Comparison of ENCODE assay signal across 12 cellular contexts in the genomic region with DNA sequence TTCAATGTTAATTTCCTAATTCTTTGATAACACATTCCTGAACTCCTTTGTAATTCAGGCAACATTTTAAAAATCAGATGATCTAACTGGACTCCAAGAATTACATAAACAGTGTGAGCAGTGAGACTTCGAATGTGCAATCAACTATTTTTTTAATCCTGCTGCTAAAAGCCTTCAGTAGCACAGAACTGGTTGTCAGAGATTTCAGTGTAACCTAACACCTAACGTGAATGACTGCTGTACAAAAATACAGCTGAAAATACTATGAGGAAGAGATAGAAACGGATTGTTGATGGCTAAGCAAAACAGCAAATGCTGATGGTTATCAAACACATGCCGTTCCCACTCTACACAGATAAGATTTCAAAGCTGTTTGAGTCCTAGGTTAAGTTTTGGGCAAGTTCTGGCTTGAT. TPM values are rescaled to one million over a fixed set of nuclear protein-coding genes. Genes with fewer than 3 reads are reported as not detected.
DNase-seq lines count a peak whose midpoint lies in the region; ATAC-seq and TF ChIP-seq lines count a peak whose summit lies in the region.
"Had no signal": no experiment of that assay in that cellular context is flagged by ENCODE, and none has a peak within 500 bp of the region (broad histone marks: within the 10 kb centered on the region; RNA-seq: fewer than 3 reads in every experiment).

No MANE protein-coding gene starts in this region.

- H3K9me3 ChIP-seq in lower lobe of right lung (no peaks in the 10 kb centered on the region), Karpas-422 (ENCODE audit: low read length) (no peaks in the 10 kb centered on the region)
- H3K9me3 ChIP-seq in effector memory CD4-positive, alpha-beta T cell (ENCODE audit: control insufficient read depth, low read length), result no peaks in the 10 kb centered on the region
- H3K9me3 ChIP-seq: A549 had no signal

- H3K27me3 ChIP-seq in lower lobe of right lung (ENCODE audit: low read depth) (no peaks in the 10 kb centered on the region), Karpas-422 (ENCODE audit: low read length) (no peaks in the 10 kb centered on the region)
- H3K27me3 ChIP-seq in effector memory CD4-positive, alpha-beta T cell (replicated peaks; ENCODE audit: control insufficient read depth, insufficient read depth, low read length, poor library complexity, severe bottlenecking), result no peaks in the 10 kb centered on the region

- peaks cover 41% of the 10 kb centered on the region for H3K4me1 ChIP-seq in lower lobe of right lung
- H3K4me1 ChIP-seq in effector memory CD4-positive, alpha-beta T cell (ENCODE audit: control insufficient read depth, insufficient read depth, low read length, poor library complexity, severe bottlenecking), result no peaks in the 10 kb centered on the region
- H3K4me1 ChIP-seq in Karpas-422 (ENCODE audit: low read length), result no peaks in the 10 kb centered on the region

- no peak overlapping the region for H3K4me2 ChIP-seq in Karpas-422 (ENCODE audit: low read depth, low read length, poor library complexity, severe bottlenecking)
- H3K4me2 ChIP-seq: A549 had no signal

- no peaks in the 10 kb centered on the region for H3K27me3 Mint-ChIP-seq in type B pancreatic cell
- H3K27me3 Mint-ChIP-seq: activated naive CD8-positive, alpha-beta T cell treated with anti-CD3 and anti-CD28 coated beads, Interleukin-2, amount 10 ng/mL, durations not matched to agents 7 days and 5 days had no signal

- H3K27ac Mint-ChIP-seq in type B pancreatic cell, result peak overlapping the region; percentile 78
- H3K27ac Mint-ChIP-seq: activated naive CD8-positive, alpha-beta T cell treated with anti-CD3 and anti-CD28 coated beads, Interleukin-2, amount 10 ng/mL, durations not matched to agents 7 days and 5 days had no signal

- H4K20me1 ChIP-seq in Karpas-422 (ENCODE audit: insufficient read depth, low read depth, low read length), result no peaks in the 10 kb centered on the region

- H3K9me2 ChIP-seq in Karpas-422 (replicated peaks; ENCODE audit: insufficient read depth, low read length), result no peaks in the 10 kb centered on the region

- H3K4me3 ChIP-seq in lower lobe of right lung (no peak overlapping the region), Karpas-422 (ENCODE audit: low read length) (no peak overlapping the region)
- no peak overlapping the region for H3K4me3 ChIP-seq in effector memory CD4-positive, alpha-beta T cell (ENCODE audit: insufficient read depth, low read depth, low read length, poor library complexity, severe bottlenecking)
- H3K4me3 ChIP-seq: A549 had no signal

- H3K4me1 Mint-ChIP-seq in type B pancreatic cell (ENCODE audit: unreplicated experiment), result peaks cover 54% of the 10 kb centered on the region

- no peaks in the 10 kb centered on the region for H3K9me3 Mint-ChIP-seq in type B pancreatic cell
- H3K9me3 Mint-ChIP-seq: activated naive CD8-positive, alpha-beta T cell treated with anti-CD3 and anti-CD28 coated beads, Interleukin-2, amount 10 ng/mL, durations not matched to agents 7 days and 5 days had no signal

- intact Hi-C loops in lower lobe of right lung (cut with DNase I), result no loop called here

- H3K27ac ChIP-seq in lower lobe of right lung (peak overlapping the region; percentile 54), Karpas-422 (ENCODE audit: low read length) (no peak overlapping the region)
- H3K27ac ChIP-seq in effector memory CD4-positive, alpha-beta T cell (ENCODE audit: insufficient read depth, low read length, poor library complexity, severe bottlenecking), result no peak overlapping the region
- H3K27ac ChIP-seq: A549 had no signal

- DNase-seq in NCI-H2196 (lab: John Stamatoyannopoulos, UW; ENCODE audit: unreplicated experiment) (peak; percentile 14), NCI-H2196 treated with DMSO at 0.1 percent for 48 hours (lab: John Stamatoyannopoulos, UW; ENCODE audit: unreplicated experiment) (no peak), dermis blood vessel endothelial cell (peak; percentile 47), lower lobe of right lung (no peak), type B pancreatic cell (ENCODE audit: extremely low spot score, unreplicated experiment) (no peak), islet precursor cell (no peak), Karpas-422 (no peak)
- no peak for DNase-seq in effector memory CD4-positive, alpha-beta T cell
- DNase-seq: activated naive CD8-positive, alpha-beta T cell treated with anti-CD3 and anti-CD28 coated beads, Interleukin-2, amount 10 ng/mL, durations not matched to agents 7 days and 5 days; NCI-H1048; T1000 had no signal

- H3K4me3 Mint-ChIP-seq in type B pancreatic cell, result peak overlapping the region; percentile 73
- H3K4me3 Mint-ChIP-seq: activated naive CD8-positive, alpha-beta T cell treated with anti-CD3 and anti-CD28 coated beads, Interleukin-2, amount 10 ng/mL, durations not matched to agents 7 days and 5 days had no signal

- no peaks in the 10 kb centered on the region for H3K79me2 ChIP-seq in Karpas-422 (ENCODE audit: low read length)

- no peak overlapping the region for H3K9ac ChIP-seq in Karpas-422 (ENCODE audit: low read length)

- H3K36me3 ChIP-seq in lower lobe of right lung (no peaks in the 10 kb centered on the region), Karpas-422 (ENCODE audit: insufficient read depth, low read length) (no peaks in the 10 kb centered on the region)
- no peaks in the 10 kb centered on the region for H3K36me3 ChIP-seq in effector memory CD4-positive, alpha-beta T cell (ENCODE audit: control insufficient read depth, insufficient read depth, low read length)

- peak in 1 of 2 donors; percentile 63 for ATAC-seq in lower lobe of right lung
- ATAC-seq: A549 had no signal

- no peak for TF ChIP-seq CTCF in lower lobe of right lung (IDR thresholded peaks at IDR 0.05)
- TF ChIP-seq CTCF in type B pancreatic cell (conservative IDR thresholded peaks at IDR 0.05), result no peak

- H3K36me3 Mint-ChIP-seq in type B pancreatic cell, result peaks cover 19% of the 10 kb centered on the region

- H2AFZ ChIP-seq in Karpas-422 (ENCODE audit: low read length), result no peak overlapping the region

RNA-seq across cellular contexts. Expression of gene APP, which starts 46.1 kb away (rescaled TPM):
- total RNA-seq in dermis blood vessel endothelial cell (1,370 and 1,419 TPM in 2 replicates), lower lobe of right lung (358 TPM), type B pancreatic cell (ENCODE audit: low replicate concordance) (329 and 415 TPM in 2 replicates)
- not detected in 2 replicates for total RNA-seq in Karpas-422 (2014; rRNA removed; shearing (Covaris generic); ENCODE audit: low replicate concordance)

Comparison
In these comparisons a context has a peak if more than half of its experiments do, and no peak if none do; other contexts are left out.
1. DNase-seq: peak in NCI-H2196 (single experiment) and dermis blood vessel endothelial cell (single experiment); none in NCI-H2196 treated with DMSO at 0.1 percent for 48 hours (single experiment), lower lobe of right lung (single experiment), type B pancreatic cell (single experiment), effector memory CD4-positive, alpha-beta T cell (0 of 3), islet precursor cell (single experiment) and Karpas-422 (single experiment).
2. RNA of gene APP, which starts 46.1 kb away (total RNA-seq): 1,370 to 1,419 TPM in dermis blood vessel endothelial cell, 329 to 415 TPM in type B pancreatic cell and 358 TPM in lower lobe of right lung (single experiment); not detected in Karpas-422; every median in the first group is over 100 times any median in the second.